ENCODE assay signal across 11 cellular contexts in the genomic region with DNA sequence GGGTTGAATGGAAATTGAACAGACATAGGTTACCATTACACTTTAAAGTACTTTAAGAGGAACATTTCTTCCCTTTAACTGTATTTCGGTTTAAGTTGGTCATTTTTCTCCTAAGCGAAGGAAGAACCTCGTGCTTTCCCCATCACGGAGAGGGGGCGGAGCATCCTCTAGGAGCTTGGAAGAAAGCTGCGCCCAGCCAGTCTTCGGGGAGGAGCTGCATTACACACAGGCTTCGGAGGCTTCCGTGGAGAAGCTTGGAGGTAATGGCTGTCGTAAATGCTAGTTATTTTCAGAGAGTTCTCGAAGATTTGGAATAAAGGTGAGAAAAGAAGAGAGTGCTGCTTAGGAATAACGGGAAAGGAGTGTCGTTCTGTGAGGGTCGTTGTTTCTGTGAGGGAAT. TPM values are rescaled to one million over a fixed set of nuclear protein-coding genes. Genes with fewer than 3 reads are reported as not detected.
DNase-seq lines count a peak whose midpoint lies in the region; ATAC-seq and TF ChIP-seq lines count a peak whose summit lies in the region.
"Had no signal": no experiment of that assay in that cellular context is flagged by ENCODE, and none has a peak within 500 bp of the region (broad histone marks: within the 10 kb centered on the region; RNA-seq: fewer than 3 reads in every experiment).

A gene (plus strand): TSS at position 199 of the 400 bp plus-strand sequence. CDS start 37,128 bp downstream, outside the sequence.

- H3K4me1 ChIP-seq in RWPE2 (ENCODE audit: insufficient read depth, poor library complexity, severe bottlenecking) (no peaks in the 10 kb centered on the region), neuron (ENCODE audit: insufficient read depth, low read length) (no peaks in the 10 kb centered on the region)
- H3K4me1 ChIP-seq: upper lobe of left lung had no signal

- no peaks in the 10 kb centered on the region for H3K36me3 Mint-ChIP-seq in CD4-positive, alpha-beta T cell (ENCODE audit: low read depth)

- H3K9me3 ChIP-seq in RWPE2 (ENCODE audit: severe bottlenecking) (no peaks in the 10 kb centered on the region), neuron (ENCODE audit: low read length) (no peaks in the 10 kb centered on the region)
- H3K9me3 ChIP-seq in CD4-positive, alpha-beta T cell (ENCODE audit: control insufficient read depth, low read length) = no peaks in the 10 kb centered on the region
- H3K9me3 ChIP-seq: upper lobe of left lung had no signal

- peaks cover 2% of the 10 kb centered on the region for H3K27me3 ChIP-seq in RWPE2 (ENCODE audit: insufficient read depth, poor library complexity, severe bottlenecking)
- H3K27me3 ChIP-seq in neuron (ENCODE audit: insufficient read depth, low read length) = no peaks in the 10 kb centered on the region
- no peaks in the 10 kb centered on the region for H3K27me3 ChIP-seq in CD4-positive, alpha-beta T cell (ENCODE audit: control insufficient read depth, insufficient read depth, low read length)
- H3K27me3 ChIP-seq: upper lobe of left lung had no signal

- H3K36me3 ChIP-seq in RWPE2 (ENCODE audit: low read depth) (no peaks in the 10 kb centered on the region), neuron (ENCODE audit: insufficient read depth, low read length) (no peaks in the 10 kb centered on the region)
- H3K36me3 ChIP-seq: upper lobe of left lung had no signal

- ATAC-seq in RWPE2 (ENCODE audit: low read depth) = peak; percentile 75
- ATAC-seq in Right ventricle myocardium superior (ENCODE audit: poor library complexity) = peak; percentile 79
- no peak for ATAC-seq in CD4-positive, alpha-beta T cell (ENCODE audit: poor library complexity)

- DNase-seq in DMS53 (lab: John Stamatoyannopoulos, UW) (peak; percentile 84), RWPE2 (ENCODE audit: low spot score) (peak; percentile 34), Right ventricle myocardium superior (peak; percentile 45)
- DNase-seq in activated CD8-positive, alpha-beta memory T cell treated with anti-CD3 and anti-CD28 coated beads, Interleukin-2, amount 50 U/mL, for 48 hours = no peak
- DNase-seq in stimulated activated CD8-positive, alpha-beta memory T cell treated with anti-CD3 and anti-CD28 coated beads, Interleukin-4, amount 100 ng/mL, for 48 hours = no peak
- DNase-seq in activated effector memory CD4-positive, alpha-beta T cell treated with Interleukin-2 at 50 U/mL for 16 hours = no peak
- DNase-seq in CD4-positive, alpha-beta T cell = no peak
- DNase-seq: activated CD8-positive, alpha-beta memory T cell treated with anti-CD3 and anti-CD28 coated beads for 24 hours had no signal

- no peaks in the 10 kb centered on the region for H3K27me3 Mint-ChIP-seq in CD4-positive, alpha-beta T cell

- CTCF ChIA-PET in CD4-positive, alpha-beta T cell (lab: Charles Lee) = interaction anchor here (1.0 kb wide), 1 partner anchor 10 kb away, joined by 3 read pairs; no protein-coding TSS in a partner anchor

- POLR2A ChIA-PET in CD4-positive, alpha-beta T cell (lab: Charles Lee) = no interaction called here

- H3K27ac ChIP-seq in RWPE2 (ENCODE audit: poor library complexity, severe bottlenecking) = no peak within 1 kb of the TSS
- no peak within 1 kb of the TSS for H3K27ac ChIP-seq in CD4-positive, alpha-beta T cell (ENCODE audit: low read depth, low read length)
- H3K27ac ChIP-seq: skin epidermis, upper lobe of left lung had no signal

- H3K4me3 ChIP-seq in RWPE2 (ENCODE audit: severe bottlenecking) = no peak within 1 kb of the TSS
- H3K4me3 ChIP-seq in neuron (ENCODE audit: low read length) = peak within 1 kb of the TSS; percentile 12
- H3K4me3 ChIP-seq: upper lobe of left lung had no signal

- no peak within 1 kb of the TSS for H3K27ac Mint-ChIP-seq in CD4-positive, alpha-beta T cell

- TF ChIP-seq CTCF in RWPE2 (IDR thresholded peaks at IDR 0.05; ENCODE audit: poor library complexity, severe bottlenecking) = no peak
- TF ChIP-seq CTCF in CD4-positive, alpha-beta T cell (IDR thresholded peaks at IDR 0.05) = no peak

- no peak within 1 kb of the TSS for H2AFZ ChIP-seq in neuron (ENCODE audit: low read depth, low read length)

- H3K4me3 Mint-ChIP-seq in CD4-positive, alpha-beta T cell = no peak within 1 kb of the TSS

- H3K9me3 Mint-ChIP-seq in CD4-positive, alpha-beta T cell = no peaks in the 10 kb centered on the region

- intact Hi-C loops in Right ventricle myocardium superior (cut with DNase I) = no loop called here
- intact Hi-C loops in CD4-positive, alpha-beta T cell (cut with DNase I, micrococcal nuclease) = no loop called here

- no peaks in the 10 kb centered on the region for H3K4me1 Mint-ChIP-seq in CD4-positive, alpha-beta T cell (ENCODE audit: low read depth)

RNA-seq across cellular contexts. Expression of the gene that starts here (rescaled TPM):
- 9.2 TPM for total RNA-seq in Right ventricle myocardium superior
- not detected for total RNA-seq in CD4-positive, alpha-beta T cell

Comparison
In these comparisons a context has a peak if more than half of its experiments do, and no peak if none do; other contexts are left out.
1. RNA of the gene that starts here (total RNA-seq): 9.2 TPM in Right ventricle myocardium superior (single experiment); not detected in CD4-positive, alpha-beta T cell; every median in the first group is over 10 times any median in the second.
2. DNase-seq: peak in DMS53 (single experiment), RWPE2 (single experiment) and Right ventricle myocardium superior (single experiment); none in activated CD8-positive, alpha-beta memory T cell treated with anti-CD3 and anti-CD28 coated beads, Interleukin-2, amount 50 U/mL, for 48 hours (single experiment), stimulated activated CD8-positive, alpha-beta memory T cell treated with anti-CD3 and anti-CD28 coated beads, Interleukin-4, amount 100 ng/mL, for 48 hours (single experiment), activated effector memory CD4-positive, alpha-beta T cell treated with Interleukin-2 at 50 U/mL for 16 hours (single experiment) and CD4-positive, alpha-beta T cell (0 of 10).